In genomic region chr14:24317141-24317927, GRCh38 we compare ENCODE assay signal across 15 cellular contexts.
A peak's percentile ranks its signal among the peaks of the same experiment; 100 is the strongest.
DNase-seq lines count a peak whose midpoint lies in the region; ATAC-seq, FAIRE-seq and TF ChIP-seq lines count a peak whose summit lies in the region.
"Had no signal": no experiment of that assay in that cellular context is flagged by ENCODE, and none has a peak within 500 bp of the region (broad histone marks: within the 10 kb centered on the region; RNA-seq: fewer than 3 reads in every experiment).

No MANE protein-coding gene starts in this region.

- H3K9me3 ChIP-seq in adipocyte (ENCODE audit: control insufficient read depth, low read length) (no peaks in the 10 kb centered on the region), neutrophil (no peaks in the 10 kb centered on the region)
- H3K9me3 ChIP-seq: thoracic aorta had no signal

- H3K36me3 ChIP-seq in adipocyte (ENCODE audit: control insufficient read depth, insufficient read depth, low read length, severe bottlenecking): no peaks in the 10 kb centered on the region
- H3K36me3 ChIP-seq in neutrophil: peaks cover 48% of the 10 kb centered on the region
- H3K36me3 ChIP-seq: thoracic aorta had no signal

- no peak overlapping the region for H3K27ac Mint-ChIP-seq in T-helper 1 cell treated with Interleukin-12 subunit alpha and Interleukin-12 subunit beta and Interleukin-4 antibody, amounts not matched to agents 30 μg/mL and 1 μg/mL, for 36 hours

- peaks cover 11% of the 10 kb centered on the region for H3K27me3 Mint-ChIP-seq in T-helper 1 cell treated with Interleukin-12 subunit alpha and Interleukin-12 subunit beta and Interleukin-4 antibody, amounts not matched to agents 30 μg/mL and 1 μg/mL, for 36 hours (ENCODE audit: low read depth)

- H3K9ac ChIP-seq in adipocyte (ENCODE audit: low read length): no peak overlapping the region

- DNase-seq in T-helper 1 cell (no peak), H54 (ENCODE audit: insufficient read length, low spot score) (peak; percentile 64), adipocyte (ENCODE audit: low read depth) (peak; percentile 35), D721Med (ENCODE audit: insufficient read length, low spot score) (no peak), GDM1 (lab: John Stamatoyannopoulos, UW) (no peak)
- DNase-seq: 8988T; activated CD4-positive, alpha-beta T cell treated with anti-CD3 and anti-CD28 coated beads, Interleukin-2, amount 50 U/mL, for 1 hour; DMS79 treated with DMSO at 0.1 percent for 48 hours; H7; kidney glomerular epithelial cell; NK-92 treated with Interleukin-12 subunit alpha and Interleukin-12 subunit beta, amount 100 ng/mL, for 24 hours had no signal

- H3K4me1 ChIP-seq in adipocyte (ENCODE audit: control insufficient read depth, insufficient read depth, low read length) (peaks cover 9% of the 10 kb centered on the region), neutrophil (ENCODE audit: control insufficient read depth in 1 of 2, insufficient read depth in 1 of 2, low read depth in 1 of 2, low read length in 1 of 2) (peaks cover 85 to 86% of the 10 kb centered on the region in 2 experiments)

- FAIRE-seq in H54 (lab: Jason Lieb, UNC): no peak
- FAIRE-seq in D721Med (lab: Jason Lieb, UNC): no peak

- no peaks in the 10 kb centered on the region for H3K9me3 Mint-ChIP-seq in T-helper 1 cell treated with Interleukin-12 subunit alpha and Interleukin-12 subunit beta and Interleukin-4 antibody, amounts not matched to agents 30 μg/mL and 1 μg/mL, for 36 hours

- TF ChIP-seq CTCF in neutrophil (IDR thresholded peaks at IDR 0.05) (no peak), D721Med (IDR thresholded peaks at IDR 0.05; ENCODE audit: insufficient read depth, missing control alignments) (no peak)

- TF ChIP-seq POLR2A in H54 (IDR thresholded peaks at IDR 0.05; ENCODE audit: low read depth, low read length): no peak

- H3K36me3 Mint-ChIP-seq in T-helper 1 cell treated with Interleukin-12 subunit alpha and Interleukin-12 subunit beta and Interleukin-4 antibody, amounts not matched to agents 30 μg/mL and 1 μg/mL, for 36 hours (ENCODE audit: low read depth): peaks cover 11% of the 10 kb centered on the region

- ATAC-seq in HG03521 (IDR thresholded peaks at IDR 0.05; ENCODE audit: unreplicated experiment): no peak

- H3K27me3 ChIP-seq in adipocyte (replicated peaks; ENCODE audit: control insufficient read depth, insufficient read depth, low read length) (peaks cover 7% of the 10 kb centered on the region), neutrophil (no peaks in the 10 kb centered on the region)

- peak overlapping the region; percentile 11 for H3K4me3 Mint-ChIP-seq in T-helper 1 cell treated with Interleukin-12 subunit alpha and Interleukin-12 subunit beta and Interleukin-4 antibody, amounts not matched to agents 30 μg/mL and 1 μg/mL, for 36 hours

- H3K4me1 Mint-ChIP-seq in T-helper 1 cell treated with Interleukin-12 subunit alpha and Interleukin-12 subunit beta and Interleukin-4 antibody, amounts not matched to agents 30 μg/mL and 1 μg/mL, for 36 hours (ENCODE audit: low read depth): peaks cover 41% of the 10 kb centered on the region

- H3K4me3 ChIP-seq in adipocyte (ENCODE audit: low read length) (no peak overlapping the region), neutrophil (ENCODE audit: low read depth in 1 of 2, low read length in 1 of 2) (peak overlapping the region; percentile 54 to 74)
- H3K4me3 ChIP-seq: thoracic aorta had no signal

- H3K27ac ChIP-seq in neutrophil: peak overlapping the region; percentile 97
- H3K27ac ChIP-seq: thoracic aorta had no signal

Comparison
In these comparisons a context has a peak if more than half of its experiments do, and no peak if none do; other contexts are left out.
1. DNase-seq: peak in H54 (single experiment) and adipocyte (single experiment); none in T-helper 1 cell (0 of 5), D721Med (single experiment) and GDM1 (single experiment).